ENCODE assay signal across 8 cellular contexts in genomic region chr3:42600111-42600957, GRCh38. TPM values are rescaled to one million over a fixed set of nuclear protein-coding genes. Genes with fewer than 3 reads are reported as not detected.
DNase-seq lines count a peak whose midpoint lies in the region; ATAC-seq, FAIRE-seq and TF ChIP-seq lines count a peak whose summit lies in the region.

Gene NKTR (plus strand): TSS chr3:42600686. CDS start chr3:42601007, 321 bp downstream.

- TF ChIP-seq EP300 in H1 (IDR thresholded peaks at IDR 0.05; ENCODE audit: borderline replicate concordance in 1 of 2, low read depth in 2 of 2, low read length in 2 of 2), result no peak

- H3K9me3 ChIP-seq in H1 (ENCODE audit: insufficient read depth in 2 of 2, low read depth in 1 of 2, low read length in 1 of 2), result no peaks in the 10 kb centered on the region

- no peak within 1 kb of the TSS for H3K23ac ChIP-seq in H1 (ENCODE audit: insufficient read length)

- peak within 1 kb of the TSS; percentile 94 for H4K5ac ChIP-seq in H1 (ENCODE audit: insufficient read length, low read depth, low read length)

- no peaks in the 10 kb centered on the region for H3K79me1 ChIP-seq in H1 (ENCODE audit: low read depth, low read length)

- peak within 1 kb of the TSS; percentile 98 for H4K8ac ChIP-seq in H1 (ENCODE audit: extremely low read depth, insufficient read depth, low read length)

- peaks cover 19 to 44% of the 10 kb centered on the region in 2 experiments for H3K79me2 ChIP-seq in H1 (ENCODE audit: control insufficient read depth in 1 of 2, insufficient read depth in 2 of 2, low read length in 2 of 2)

- POLR2A ChIA-PET in H1 (lab: Charles Lee; ENCODE audit: partially characterized antibody), result interaction anchor here (0.6 to 7.1 kb wide), 12 partner anchors 11 to 129 kb away, joined by 3 to 73 read pairs (median 7); partner anchors contain the start of genes SEC22C, SS18L2 and ZBTB47

- H3K4me3 ChIP-seq in H1 (ENCODE audit: extremely low read depth in 1 of 4, insufficient read depth in 2 of 4, low read depth in 3 of 4, low read length in 4 of 4), result peak within 1 kb of the TSS; percentile 77 to 91 (median 88)

- H3K4me1 Mint-ChIP-seq in memory B cell, result peaks cover 16% of the 10 kb centered on the region

- 0 out of 4 replicates have a peak, but pooled peaks of 1 of the 3 experiments have one; percentile 19 for TF ChIP-seq CTCF in H1 (IDR thresholded peaks at IDR 0.05; ENCODE audit: control extremely low read depth in 1 of 3, insufficient read depth in 1 of 3, low read depth in 1 of 3, low read length in 3 of 3)

- H2BK15ac ChIP-seq in H1 (ENCODE audit: low read length), result 0 out of 2 replicates have a peak within 1 kb of the TSS, but pooled peaks have one; percentile 89

- H2BK120ac ChIP-seq in H1 (replicated peaks; ENCODE audit: low read depth, low read length), result no peak within 1 kb of the TSS

- H3K4ac ChIP-seq in H1 (replicated peaks; ENCODE audit: insufficient read length, low read depth, low read length), result peak within 1 kb of the TSS; percentile 88

- H2AFZ ChIP-seq in H1 (ENCODE audit: low read length), result peak within 1 kb of the TSS; percentile 98

- CTCF ChIA-PET in H1 (lab: Charles Lee; ENCODE audit: partially characterized antibody), result interaction anchor here (0.6 to 3.6 kb wide), 8 partner anchors 9 to 67 kb away, joined by 3 to 26 read pairs (median 3); partner anchors contain the start of genes SEC22C and SS18L2

- H4K91ac ChIP-seq in H1 (replicated peaks; ENCODE audit: insufficient read length, low read length), result peak within 1 kb of the TSS; percentile 96

- WGBS in H1 (ENCODE audit: extremely low coverage in 1 of 2, insufficient coverage in 1 of 2, insufficient read length in 1 of 2, insufficient replicate concordance in 2 of 2, low coverage in 1 of 2, low lambda C conversion rate in 2 of 2, missing lambda C conversion rate in 1 of 2), 2 experiments, result 2% methylated on average over 56 of the region's 76 CpGs; no CpG with 5 or more reads in 1 of the 2 experiments

- peak within 1 kb of the TSS; percentile 95 for H3K27ac Mint-ChIP-seq in memory B cell

- H3K56ac ChIP-seq in H1 (replicated peaks; ENCODE audit: insufficient read length, low read depth, low read length), result peak within 1 kb of the TSS; percentile 99

- no peak within 1 kb of the TSS for H3K14ac ChIP-seq in H1 (ENCODE audit: insufficient read length)

- no peaks in the 10 kb centered on the region for H3K27me3 ChIP-seq in H1 (replicated peaks in 1 of 4; ENCODE audit: control insufficient read depth in 3 of 4, extremely low read depth in 1 of 4, insufficient read depth in 3 of 4, low read length in 3 of 4)

- H2BK20ac ChIP-seq in H1 (ENCODE audit: low read length), result no peak within 1 kb of the TSS

- peak within 1 kb of the TSS; percentile 95 for H3K18ac ChIP-seq in H1 (ENCODE audit: extremely low read depth, low read length)

- peaks cover 16% of the 10 kb centered on the region for H3K36me3 Mint-ChIP-seq in memory B cell

- no peaks in the 10 kb centered on the region for H3K27me3 Mint-ChIP-seq in memory B cell

- FAIRE-seq in HTR-8/SVneo (lab: Jason Lieb, UNC) (peak; percentile 87), H1 (lab: Jason Lieb, UNC) (peak; percentile 77)

- no peak within 1 kb of the TSS; the same call in 1 of the 2 replicates for H2AK5ac ChIP-seq in H1 (ENCODE audit: low read depth, low read length)

- DNase-seq in COLO829 (ENCODE audit: low spot score) (peak; percentile 95), HTR-8/SVneo (ENCODE audit: insufficient read length, low spot score) (peak; percentile 89), NOMO-1 treated with dmso at 0.1 percent for 144 hours (lab: John Stamatoyannopoulos, UW; ENCODE audit: unreplicated experiment) (peak; percentile 96), H1 (ENCODE audit: low read depth in 1 of 2, low spot score in 2 of 2) (peak; percentile 98 to 100), memory B cell (ENCODE audit: low spot score in 2 of 2) (peak; percentile 99 to 100)
- peak; percentile 97 to 99 (median 98) for DNase-seq in activated CD8-positive, alpha-beta memory T cell treated with anti-CD3 and anti-CD28 coated beads for 48 hours (ENCODE audit: low read depth in 2 of 3, low spot score in 2 of 3)
- DNase-seq in stimulated activated CD8-positive, alpha-beta memory T cell treated with anti-CD3 and anti-CD28 coated beads, Interleukin-12 subunit alpha, Interleukin-12 subunit beta, amount 100 ng/mL, for 24 hours (ENCODE audit: extremely low read depth), result peak; percentile 95

- peak within 1 kb of the TSS; percentile 96 for H2BK5ac ChIP-seq in H1 (ENCODE audit: low read depth, low read length)

- no peak for TF ChIP-seq RAD21 in H1 (IDR thresholded peaks at IDR 0.05 in 1 of 2, conservative IDR thresholded peaks at IDR 0.05 in 1 of 2; ENCODE audit: low read depth in 2 of 2, low read length in 2 of 2)

- peak within 1 kb of the TSS; percentile 91 to 99 (median 94) for H3K9ac ChIP-seq in H1 (replicated peaks in 1 of 4; ENCODE audit: extremely low read depth in 1 of 4, low read depth in 3 of 4, low read length in 3 of 4)

- peak within 1 kb of the TSS; percentile 82 to 92 for H3K4me2 ChIP-seq in H1 (ENCODE audit: insufficient read depth in 1 of 2, low read depth in 2 of 2, low read length in 2 of 2)

- peaks cover 3 to 8% of the 10 kb centered on the region in 2 experiments for H4K20me1 ChIP-seq in H1 (replicated peaks in 1 of 2; ENCODE audit: control insufficient read depth in 1 of 2, insufficient read depth in 2 of 2, low read length in 2 of 2)

- H3K4me1 ChIP-seq in H1 (replicated peaks in 1 of 4; ENCODE audit: control insufficient read depth in 3 of 4, insufficient read depth in 4 of 4, low read length in 3 of 4), result peaks cover 0 to 6% (median 3%) of the 10 kb centered on the region in 4 experiments; a peak in 5 of 7 replicates

- peaks cover 5% of the 10 kb centered on the region for H3K23me2 ChIP-seq in H1 (ENCODE audit: low read depth, low read length)

- H3K4me3 Mint-ChIP-seq in memory B cell, result peak within 1 kb of the TSS; percentile 97

- H3K9me3 Mint-ChIP-seq in memory B cell, result peaks cover 1% of the 10 kb centered on the region

- peak within 1 kb of the TSS; percentile 91 for H3K27ac ChIP-seq in H1 (ENCODE audit: low read depth, low read length)

- peak within 1 kb of the TSS; percentile 84 for H2BK12ac ChIP-seq in H1 (ENCODE audit: low read depth, low read length)

- peak; percentile 92 to 96 for TF ChIP-seq POLR2A in H1 (IDR thresholded peaks at IDR 0.05; ENCODE audit: control extremely low read depth in 1 of 2, low read depth in 2 of 2, low read length in 2 of 2)

- ATAC-seq in GM21367 (IDR thresholded peaks at IDR 0.05; ENCODE audit: unreplicated experiment) (peak; percentile 74), memory B cell (ENCODE audit: low read depth) (peak; percentile 80)

- peaks cover 0 to 18% (median 3%) of the 10 kb centered on the region in 4 experiments; a peak in 4 of 8 replicates for H3K36me3 ChIP-seq in H1 (ENCODE audit: control insufficient read depth in 2 of 4, insufficient read depth in 4 of 4, low read length in 3 of 4)

TF ChIP-seq in H1, 55 proteins besides CTCF, POLR2A, EP300 and RAD21 (continues in another document):
- TF ChIP-seq HDAC6 (IDR thresholded peaks at IDR 0.05; ENCODE audit: low read depth, low read length) (no peak), BRCA1 (IDR thresholded peaks at IDR 0.05; ENCODE audit: low read depth, low read length) (peak; percentile 91), SP1 (IDR thresholded peaks at IDR 0.05; ENCODE audit: low read depth, low read length) (peak; percentile 67; the same call in 1 of the 2 replicates), SIN3A (conservative IDR thresholded peaks at IDR 0.05 in 1 of 2, IDR thresholded peaks at IDR 0.05 in 1 of 2; ENCODE audit: low read depth in 1 of 2, low read length in 2 of 2) (peak; percentile 35 to 45; a peak in 2 of 4 replicates), NRF1 (IDR thresholded peaks at IDR 0.05; ENCODE audit: low read depth, low read length) (peak; percentile 71), TAF1 (IDR thresholded peaks at IDR 0.05; ENCODE audit: low read depth, low read length) (peak; percentile 87), PHF8 (conservative IDR thresholded peaks at IDR 0.05; ENCODE audit: low read depth, low read length) (peak; percentile 89), POLR2AphosphoS5 (IDR thresholded peaks at IDR 0.05; ENCODE audit: low read depth, low read length) (peak; percentile 70), TBP (IDR thresholded peaks at IDR 0.05; ENCODE audit: low read depth, low read length) (peak; percentile 74; the same call in 1 of the 2 replicates), TAF7 (optimal IDR thresholded peaks at IDR 0.05; ENCODE audit: borderline replicate concordance, low read depth, low read length) (peak; percentile 64), CREB1 (IDR thresholded peaks at IDR 0.05) (peak; percentile 71), CHD2 (IDR thresholded peaks at IDR 0.05; ENCODE audit: low read length) (peak; percentile 98), EGR1 (IDR thresholded peaks at IDR 0.05; ENCODE audit: borderline replicate concordance, low read depth, low read length) (peak; percentile 100), RFX5 (IDR thresholded peaks at IDR 0.05; ENCODE audit: borderline replicate concordance, low read depth, low read length) (no peak), ASH2L (IDR thresholded peaks at IDR 0.05; ENCODE audit: low read length) (peak; percentile 81), KDM5A (IDR thresholded peaks at IDR 0.05; ENCODE audit: low read length) (no peak), KDM4A (IDR thresholded peaks at IDR 0.05; ENCODE audit: low read depth, low read length, severe bottlenecking) (peak; percentile 99), TCF12 (IDR thresholded peaks at IDR 0.05; ENCODE audit: low read depth, low read length) (0 out of 2 replicates have a peak, but pooled peaks have one; percentile 2)
- TF ChIP-seq, protein P1, sequence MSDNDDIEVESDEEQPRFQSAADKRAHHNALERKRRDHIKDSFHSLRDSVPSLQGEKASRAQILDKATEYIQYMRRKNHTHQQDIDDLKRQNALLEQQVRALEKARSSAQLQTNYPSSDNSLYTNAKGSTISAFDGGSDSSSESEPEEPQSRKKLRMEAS (IDR thresholded peaks at IDR 0.05), result peak; percentile 29; the same call in 1 of the 2 replicates

RNA-seq across cellular contexts. Expression of gene NKTR, which starts in this region (rescaled TPM):
- total RNA-seq in H1 (2021; fragmentation: NEBNext Ultra II Directional; extraction: Animal tissue kit (Norgen Biotek cat#: 25700)), result 56.6 and 62.2 TPM in 2 replicates
- polyA plus RNA-seq in H1 (2011; rRNA removed), result 17.9 and 24.1 TPM in 2 replicates
- 45.9 TPM for polyA plus RNA-seq in H1 (2011; cell fraction: cytosol; rRNA removed)
- polyA plus RNA-seq in H1 (2011; cell fraction: nucleus; rRNA removed), result 47.4 TPM
- polyA plus RNA-seq in H1 (2012, experiment 1 of 2), result 29.7 to 59.2 TPM (median 39.3 TPM) in 4 replicates
- 2.2 TPM for polyA plus RNA-seq in H1 (2012, experiment 2 of 2)
- 63.1 TPM for polyA plus RNA-seq in H1 (2013, experiment 1 of 2)
- polyA plus RNA-seq in H1 (2013, experiment 2 of 2), result 51.1 TPM
- polyA minus RNA-seq in H1 (2011; rRNA and poly(A)+ RNA removed), result 36.1 and 45.4 TPM in 2 replicates
- polyA minus RNA-seq in H1 (2011; cell fraction: cytosol; rRNA and poly(A)+ RNA removed), result 40.8 TPM
- 130 TPM for polyA minus RNA-seq in H1 (2011; cell fraction: nucleus; rRNA and poly(A)+ RNA removed)

Comparison
In these comparisons a context has a peak if more than half of its experiments do, and no peak if none do; other contexts are left out.
1. Peak in every context shown above with its lines: DNase-seq, ATAC-seq, H3K4me3 ChIP-seq and H3K27ac ChIP-seq.